13 cellular contexts compared by ENCODE assay signal in the genomic region with DNA sequence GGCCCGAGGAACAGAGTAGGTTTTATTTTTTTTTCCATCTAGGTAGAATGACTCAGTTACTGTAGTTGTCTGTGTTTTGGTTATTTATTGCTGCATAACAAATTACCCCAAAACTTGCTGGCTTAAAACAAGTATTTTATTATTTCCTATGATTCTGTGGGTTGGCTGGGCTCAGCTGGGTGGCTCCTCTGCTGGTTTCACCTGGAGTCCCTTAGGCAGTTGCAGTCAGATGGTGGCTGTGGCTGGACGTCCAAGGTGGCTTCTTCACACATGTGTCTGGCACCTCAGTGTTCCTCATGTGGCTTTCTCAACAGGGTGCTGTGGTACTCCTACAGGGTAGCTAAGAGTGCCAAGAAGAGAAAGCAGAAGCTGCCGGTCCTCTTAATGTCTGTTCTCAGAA.
A peak's percentile ranks its signal among the peaks of the same experiment; 100 is the strongest.
DNase-seq lines count a peak whose midpoint lies in the region; ATAC-seq and TF ChIP-seq lines count a peak whose summit lies in the region.
"Had no signal": no experiment of that assay in that cellular context is flagged by ENCODE, and none has a peak within 500 bp of the region (broad histone marks: within the 10 kb centered on the region; RNA-seq: fewer than 3 reads in every experiment).

No MANE protein-coding gene starts in this region.

- H3K4me1 ChIP-seq in GM23338 (ENCODE audit: insufficient read depth) (no peaks in the 10 kb centered on the region), HEK293 (ENCODE audit: control insufficient read depth, insufficient read depth, low read length) (no peaks in the 10 kb centered on the region), foreskin keratinocyte (no peaks in the 10 kb centered on the region)
- no peaks in the 10 kb centered on the region for H3K4me1 ChIP-seq in CD4-positive, alpha-beta memory T cell (ENCODE audit: insufficient read depth, low read length)
- H3K4me1 ChIP-seq: Caco-2 had no signal

- H3K4me3 Mint-ChIP-seq in GM23338, result no peak overlapping the region
- no peak overlapping the region for H3K4me3 Mint-ChIP-seq in chondrocyte (ENCODE audit: unreplicated experiment)
- no peak overlapping the region for H3K4me3 Mint-ChIP-seq in CD4-positive, alpha-beta memory T cell
- H3K4me3 Mint-ChIP-seq: CD8-positive, alpha-beta T cell had no signal

- ATAC-seq in GM23338 (no peak), foreskin keratinocyte (no peak)
- ATAC-seq: CD8-positive, alpha-beta T cell had no signal

- H3K9me3 Mint-ChIP-seq in GM23338 (no peaks in the 10 kb centered on the region; the same call in 2 of the 3 replicates), chondrocyte (ENCODE audit: low read depth) (peaks cover 7% of the 10 kb centered on the region)
- peaks cover 0 to 5% (median 0%) of the 10 kb centered on the region in 8 donors for H3K9me3 Mint-ChIP-seq in CD4-positive, alpha-beta memory T cell
- H3K9me3 Mint-ChIP-seq: CD8-positive, alpha-beta T cell had no signal

- H3K36me3 Mint-ChIP-seq in GM23338 (ENCODE audit: low read depth), result no peaks in the 10 kb centered on the region
- H3K36me3 Mint-ChIP-seq in chondrocyte (ENCODE audit: low read depth), result no peaks in the 10 kb centered on the region
- H3K36me3 Mint-ChIP-seq in CD4-positive, alpha-beta memory T cell, result no peaks in the 10 kb centered on the region
- H3K36me3 Mint-ChIP-seq: CD8-positive, alpha-beta T cell had no signal

- H3F3A ChIP-seq in GM23338 (replicated peaks; ENCODE audit: low read depth), result no peaks in the 10 kb centered on the region

- no peaks in the 10 kb centered on the region for H3K27me3 ChIP-seq in GM23338 (ENCODE audit: insufficient read depth)
- no peaks in the 10 kb centered on the region for H3K27me3 ChIP-seq in CD4-positive, alpha-beta memory T cell (ENCODE audit: insufficient read depth, low read length)
- H3K27me3 ChIP-seq in foreskin keratinocyte, result no peaks in the 10 kb centered on the region

- no peak for TF ChIP-seq CTCF in GM23338 (conservative IDR thresholded peaks at IDR 0.05; ENCODE audit: low read depth in 2 of 2)
- no peak for TF ChIP-seq CTCF in HEK293 (tag by site-specific recombination; IDR thresholded peaks at IDR 0.05)
- TF ChIP-seq CTCF in chondrocyte (IDR thresholded peaks at IDR 0.05), result no peak
- no peak for TF ChIP-seq CTCF in foreskin keratinocyte (conservative IDR thresholded peaks at IDR 0.05)

- H3K27ac Mint-ChIP-seq in GM23338, result no peak overlapping the region
- peak overlapping the region; percentile 13 for H3K27ac Mint-ChIP-seq in chondrocyte (ENCODE audit: unreplicated experiment)
- H3K27ac Mint-ChIP-seq in CD4-positive, alpha-beta memory T cell, result no peak overlapping the region
- H3K27ac Mint-ChIP-seq: CD8-positive, alpha-beta T cell had no signal

- no peaks in the 10 kb centered on the region; the same call in 1 of the 2 replicates for H3K9me3 ChIP-seq in HEK293 (ENCODE audit: control insufficient read depth, insufficient read depth, low read depth, low read length)
- H3K9me3 ChIP-seq in CD4-positive, alpha-beta memory T cell (ENCODE audit: control insufficient read depth in 1 of 2, low read length in 2 of 2), result no peaks in the 10 kb centered on the region
- H3K9me3 ChIP-seq: Caco-2 had no signal

- no peak for DNase-seq in GM23338 (ENCODE audit: low spot score)
- no peak for DNase-seq in chondrocyte (ENCODE audit: low spot score)
- DNase-seq in CD4-positive, alpha-beta memory T cell, result no peak
- no peak for DNase-seq in foreskin keratinocyte
- no peak for DNase-seq in NCI-H1417 treated with DMSO at 0.1 percent for 48 hours (lab: John Stamatoyannopoulos, UW)
- DNase-seq: C1 segment of cervical spinal cord; Caco-2; CD8-positive, alpha-beta T cell; DMS153; DND-41; H7; HCEC 1CT had no signal

- H3K27me3 Mint-ChIP-seq in GM23338 (ENCODE audit: insufficient read depth, low read depth, poor library complexity) (peaks cover 1% of the 10 kb centered on the region), chondrocyte (ENCODE audit: low read depth) (no peaks in the 10 kb centered on the region)
- H3K27me3 Mint-ChIP-seq in CD4-positive, alpha-beta memory T cell, result no peaks in the 10 kb centered on the region

- H3K36me3 ChIP-seq in GM23338 (ENCODE audit: insufficient read depth), result no peaks in the 10 kb centered on the region
- no peaks in the 10 kb centered on the region for H3K36me3 ChIP-seq in HEK293 (ENCODE audit: control insufficient read depth in 2 of 2, insufficient read depth in 1 of 2, low read length in 2 of 2)
- H3K36me3 ChIP-seq in CD4-positive, alpha-beta memory T cell (ENCODE audit: insufficient read depth, low read length), result no peaks in the 10 kb centered on the region

- CTCF ChIA-PET in HEK293 (lab: Yijun Ruan, JAX), result interaction anchor here (0.6 to 1.2 kb wide), 3 partner anchors 12 to 1631 kb away, joined by 3 to 5 read pairs (median 3); no protein-coding TSS in a partner anchor
- CTCF ChIA-PET in CD4-positive, alpha-beta memory T cell (lab: Charles Lee; ENCODE audit: partially characterized antibody), result interaction anchor here (1.6 kb wide), 1 partner anchor 12 kb away, joined by 8 read pairs; no protein-coding TSS in a partner anchor

- no peak overlapping the region for H3K4me2 ChIP-seq in GM23338

- no peaks in the 10 kb centered on the region for H4K20me1 ChIP-seq in GM23338 (replicated peaks; ENCODE audit: insufficient read depth)

- no peaks in the 10 kb centered on the region for H3K4me1 Mint-ChIP-seq in GM23338
- H3K4me1 Mint-ChIP-seq in chondrocyte (ENCODE audit: low read depth), result peaks cover 27% of the 10 kb centered on the region
- H3K4me1 Mint-ChIP-seq in CD4-positive, alpha-beta memory T cell, result no peaks in the 10 kb centered on the region

- intact Hi-C loops in CD4-positive, alpha-beta memory T cell (cut with micrococcal nuclease), result no loop called here

- no peak overlapping the region for H3K4me3 ChIP-seq in GM23338
- H3K4me3 ChIP-seq in HEK293 (ENCODE audit: low read depth, low read length), result no peak overlapping the region
- no peak overlapping the region for H3K4me3 ChIP-seq in CD4-positive, alpha-beta memory T cell (ENCODE audit: low read length in 2 of 2)

- H3K27ac ChIP-seq in GM23338 (ENCODE audit: low read depth), result no peak overlapping the region
- H3K27ac ChIP-seq in HEK293 (ENCODE audit: extremely low read depth, low read depth, low read length), result no peak overlapping the region
- H3K27ac ChIP-seq in CD4-positive, alpha-beta memory T cell (ENCODE audit: low read depth, low read length), result no peak overlapping the region
- H3K27ac ChIP-seq in foreskin keratinocyte, result no peak overlapping the region

- H3K79me2 ChIP-seq in GM23338 (replicated peaks; ENCODE audit: insufficient read depth), result no peaks in the 10 kb centered on the region

- H2AFZ ChIP-seq in GM23338, result no peak overlapping the region

- H3K9me2 ChIP-seq in GM23338 (ENCODE audit: insufficient read depth), result no peaks in the 10 kb centered on the region

- POLR2A ChIA-PET in HEK293 (lab: Yijun Ruan, JAX), result no interaction called here
- POLR2A ChIA-PET in CD4-positive, alpha-beta memory T cell (lab: Charles Lee; ENCODE audit: partially characterized antibody), result no interaction called here

TF ChIP-seq in GM23338, 12 proteins besides CTCF, POLR2A, EP300 and RAD21:
- TF ChIP-seq ZNF331 (CRISPR knock-in tag; IDR thresholded peaks at IDR 0.05; ENCODE audit: low read depth) (peak; percentile 70), ZNF114 (CRISPR knock-in tag; IDR thresholded peaks at IDR 0.05) (no peak)

TF ChIP-seq in HEK293, 187 proteins besides CTCF, POLR2A, EP300 and RAD21:
- TF ChIP-seq ZNF585B (tag by site-specific recombination; IDR thresholded peaks at IDR 0.05), result no peak
- TF ChIP-seq ZBTB7A (tag by site-specific recombination; IDR thresholded peaks at IDR 0.05; ENCODE audit: low read depth), result no peak
- no peak for TF ChIP-seq ZNF335 (tag by site-specific recombination; conservative IDR thresholded peaks at IDR 0.05)
- peak; percentile 55 for TF ChIP-seq SETDB1 (IDR thresholded peaks at IDR 0.05; ENCODE audit: insufficient read length, low read length)
- TF ChIP-seq ZNF624 (tag by site-specific recombination; IDR thresholded peaks at IDR 0.05), result no peak
- TF ChIP-seq ZNF133 (tag by site-specific recombination; IDR thresholded peaks at IDR 0.05), result no peak
- TF ChIP-seq, protein P1, sequence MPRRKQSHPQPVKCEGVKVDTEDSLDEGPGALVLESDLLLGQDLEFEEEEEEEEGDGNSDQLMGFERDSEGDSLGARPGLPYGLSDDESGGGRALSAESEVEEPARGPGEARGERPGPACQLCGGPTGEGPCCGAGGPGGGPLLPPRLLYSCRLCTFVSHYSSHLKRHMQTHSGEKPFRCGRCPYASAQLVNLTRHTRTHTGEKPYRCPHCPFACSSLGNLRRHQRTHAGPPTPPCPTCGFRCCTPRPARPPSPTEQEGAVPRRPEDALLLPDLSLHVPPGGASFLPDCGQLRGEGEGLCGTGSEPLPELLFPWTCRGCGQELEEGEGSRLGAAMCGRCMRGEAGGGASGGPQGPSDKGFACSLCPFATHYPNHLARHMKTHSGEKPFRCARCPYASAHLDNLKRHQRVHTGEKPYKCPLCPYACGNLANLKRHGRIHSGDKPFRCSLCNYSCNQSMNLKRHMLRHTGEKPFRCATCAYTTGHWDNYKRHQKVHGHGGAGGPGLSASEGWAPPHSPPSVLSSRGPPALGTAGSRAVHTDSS (tag by site-specific recombination; IDR thresholded peaks at IDR 0.05), result no peak
